Comparison of ENCODE assay signal across 8 cellular contexts in the genomic region with DNA sequence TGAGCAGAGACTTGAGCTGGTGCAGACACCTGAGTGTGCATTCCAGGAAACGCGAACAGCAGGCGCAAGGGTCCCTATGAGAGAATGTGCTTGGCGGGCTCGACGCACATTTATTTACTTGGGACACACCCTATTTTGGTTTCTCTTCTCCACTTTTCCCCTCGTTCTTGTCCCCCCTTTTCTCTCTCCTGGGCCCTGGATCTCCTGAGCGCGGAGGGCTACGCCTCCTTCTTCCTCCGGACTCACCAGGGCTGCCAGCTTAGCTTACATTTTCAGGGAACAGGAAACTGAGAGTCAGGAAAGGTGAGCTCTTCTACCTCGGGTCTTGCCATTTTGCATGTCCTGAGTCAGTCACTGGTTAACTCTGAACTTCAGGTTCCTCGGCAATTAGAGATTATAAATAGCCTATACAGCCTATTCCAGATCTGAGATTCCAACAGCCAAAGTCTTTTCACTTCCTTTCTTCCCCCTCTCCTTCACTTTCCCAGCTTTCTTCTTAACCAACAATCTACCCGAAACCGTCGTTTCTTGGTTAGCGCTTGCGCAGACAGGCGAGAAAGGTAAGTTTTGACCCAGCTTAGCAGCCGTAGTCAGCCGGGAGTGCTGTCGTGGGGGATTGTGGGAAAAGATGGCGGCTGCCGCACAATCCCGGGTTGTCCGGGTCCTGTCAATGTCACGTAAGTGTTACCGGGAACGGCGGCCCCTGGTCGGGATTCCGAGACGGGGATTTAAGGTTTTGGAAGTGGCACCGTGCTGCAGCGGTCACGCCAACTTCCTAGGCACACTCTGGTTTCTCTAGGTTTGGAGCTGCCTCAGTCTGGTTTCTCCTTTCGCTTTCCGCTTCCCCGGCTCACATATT. TPM values are rescaled to one million over a fixed set of nuclear protein-coding genes. Genes with fewer than 3 reads are reported as not detected.
A peak's percentile ranks its signal among the peaks of the same experiment; 100 is the strongest.
DNase-seq lines count a peak whose midpoint lies in the region; ATAC-seq and TF ChIP-seq lines count a peak whose summit lies in the region.

A gene (minus strand): TSS at position 553 of the 859 bp plus-strand sequence. CDS start 10,855 bp downstream, outside the sequence.
A gene (plus strand): TSS at position 616 of the 859 bp plus-strand sequence. CDS start 13 bp downstream, at position 629.

- H4K91ac ChIP-seq in neuronal stem cell (ENCODE audit: low read depth, low read length, poor library complexity) = no peak within 1 kb of the TSS

- peak; percentile 82 for DNase-seq in EL
- DNase-seq in H4 (ENCODE audit: low spot score) = peak; percentile 81
- peak; percentile 79 for DNase-seq in MG63
- DNase-seq in SJCRH30 = peak; percentile 83 to 89
- peak; percentile 81 for DNase-seq in activated naive CD4-positive, alpha-beta T cell treated with Interleukin-2 at 50 U/mL for 16 hours
- peak; percentile 73 for DNase-seq in neuronal stem cell (ENCODE audit: low spot score)

- H3K9ac ChIP-seq in neuronal stem cell (ENCODE audit: low read depth, low read length, poor library complexity) = peak within 1 kb of the TSS; percentile 88
- H3K9ac ChIP-seq in subcutaneous abdominal adipose tissue (ENCODE audit: low read length in 5 of 5) = peak within 1 kb of the TSS; percentile 89 to 98 (median 94)

- no peak within 1 kb of the TSS for H4K8ac ChIP-seq in neuronal stem cell (ENCODE audit: low read depth, low read length)

- H2BK15ac ChIP-seq in neuronal stem cell (ENCODE audit: low read length) = no peak within 1 kb of the TSS

- H3K4ac ChIP-seq in neuronal stem cell (ENCODE audit: low read length) = no peak within 1 kb of the TSS

- ATAC-seq in gastroesophageal sphincter = peak; percentile 93

- WGBS in gastroesophageal sphincter (ENCODE audit: low coverage in 1 of 2), 2 donors = 0 to 1% methylated on average over 14 to 22 of the region's 39 CpGs
- WGBS in neuronal stem cell (ENCODE audit: extremely low coverage in 2 of 2, insufficient read length in 2 of 2, insufficient replicate concordance in 1 of 2), 2 donors = no CpG with 5 or more reads among the region's 39 CpGs

- H2BK5ac ChIP-seq in neuronal stem cell (ENCODE audit: low read length) = no peak within 1 kb of the TSS

- TF ChIP-seq POLR2A in gastroesophageal sphincter (IDR thresholded peaks at IDR 0.05) = peak in 1 of 2 donors; percentile 29

- H2AFZ ChIP-seq in neuronal stem cell (ENCODE audit: low read length) = peak within 1 kb of the TSS; percentile 77

- no peak within 1 kb of the TSS for H2BK12ac ChIP-seq in neuronal stem cell (ENCODE audit: low read length)

- no peak for TF ChIP-seq CTCF in gastroesophageal sphincter (IDR thresholded peaks at IDR 0.05)

- H3K18ac ChIP-seq in neuronal stem cell (ENCODE audit: low read length) = peak within 1 kb of the TSS; percentile 86

- H3K27me3 ChIP-seq in MG63 (peaks cover 7% of the 10 kb centered on the region; the same call in 1 of the 2 replicates), SJCRH30 (no peaks in the 10 kb centered on the region), gastroesophageal sphincter (no peaks in the 10 kb centered on the region), neuronal stem cell (ENCODE audit: control insufficient read depth in 3 of 3, insufficient read depth in 3 of 3, low read depth in 1 of 3, low read length in 3 of 3) (no peaks in the 10 kb centered on the region), subcutaneous abdominal adipose tissue (ENCODE audit: control insufficient read depth in 5 of 5, insufficient read depth in 4 of 5, low read length in 5 of 5) (no peaks in the 10 kb centered on the region)

- no peak within 1 kb of the TSS for H3K14ac ChIP-seq in neuronal stem cell (ENCODE audit: low read length)

- peaks cover 3% of the 10 kb centered on the region for H3K79me1 ChIP-seq in neuronal stem cell (ENCODE audit: low read depth, low read length)

- peaks cover 1% of the 10 kb centered on the region for H3K36me3 ChIP-seq in MG63
- no peaks in the 10 kb centered on the region for H3K36me3 ChIP-seq in SJCRH30
- no peaks in the 10 kb centered on the region for H3K36me3 ChIP-seq in gastroesophageal sphincter
- peaks cover 0 to 2% of the 10 kb centered on the region in 2 donors for H3K36me3 ChIP-seq in neuronal stem cell (replicated peaks in 1 of 2; ENCODE audit: control insufficient read depth in 2 of 2, insufficient read depth in 2 of 2, low read length in 2 of 2)
- peaks cover 0 to 2% (median 0%) of the 10 kb centered on the region in 5 donors for H3K36me3 ChIP-seq in subcutaneous abdominal adipose tissue (ENCODE audit: control insufficient read depth in 5 of 5, insufficient read depth in 5 of 5, low read length in 5 of 5)

- H3K27ac ChIP-seq in SJCRH30 (peak within 1 kb of the TSS; percentile 77), gastroesophageal sphincter (peak within 1 kb of the TSS; percentile 86 to 92 (median 86)), neuronal stem cell (replicated peaks; ENCODE audit: low read length) (peak within 1 kb of the TSS; percentile 7), subcutaneous abdominal adipose tissue (ENCODE audit: low read depth, low read length) (peak within 1 kb of the TSS; percentile 87)

- H3K4me3 ChIP-seq in MG63 (peak within 1 kb of the TSS; percentile 77), SJCRH30 (peak within 1 kb of the TSS; percentile 93), gastroesophageal sphincter (peak within 1 kb of the TSS; percentile 58 to 100), neuronal stem cell (ENCODE audit: low read length in 2 of 2) (peak within 1 kb of the TSS; percentile 57 to 88), subcutaneous abdominal adipose tissue (ENCODE audit: low read depth in 1 of 5, low read length in 5 of 5) (peak within 1 kb of the TSS; percentile 88 to 98 (median 94))

- no peaks in the 10 kb centered on the region for H3K9me3 ChIP-seq in MG63
- no peaks in the 10 kb centered on the region for H3K9me3 ChIP-seq in SJCRH30 (replicated peaks)
- no peaks in the 10 kb centered on the region for H3K9me3 ChIP-seq in gastroesophageal sphincter
- H3K9me3 ChIP-seq in neuronal stem cell (replicated peaks in 1 of 2; ENCODE audit: control insufficient read depth in 2 of 2, insufficient read depth in 1 of 2, low read depth in 1 of 2, low read length in 2 of 2) = no peaks in the 10 kb centered on the region
- no peaks in the 10 kb centered on the region for H3K9me3 ChIP-seq in subcutaneous abdominal adipose tissue (ENCODE audit: control insufficient read depth in 5 of 5, low read length in 5 of 5)

- no peak within 1 kb of the TSS for H3K23ac ChIP-seq in neuronal stem cell (ENCODE audit: low read depth, low read length, poor library complexity)

- H2AK5ac ChIP-seq in neuronal stem cell (ENCODE audit: low read depth, low read length) = no peak within 1 kb of the TSS

- H3K4me1 ChIP-seq in SJCRH30 (peaks cover 5% of the 10 kb centered on the region), gastroesophageal sphincter (peaks cover 10 to 51% (median 14%) of the 10 kb centered on the region in 3 donors), neuronal stem cell (ENCODE audit: control insufficient read depth in 2 of 2, insufficient read depth in 1 of 2, low read depth in 1 of 2, low read length in 2 of 2) (peaks cover 0 to 2% of the 10 kb centered on the region in 2 donors), subcutaneous abdominal adipose tissue (ENCODE audit: control insufficient read depth in 5 of 5, insufficient read depth in 5 of 5, low read length in 5 of 5) (peaks cover 0 to 27% (median 24%) of the 10 kb centered on the region in 5 donors)

- H3K4me2 ChIP-seq in neuronal stem cell (ENCODE audit: insufficient read depth, low read length, poor library complexity, severe bottlenecking) = peak within 1 kb of the TSS; percentile 59

- no peak for TF ChIP-seq EP300 in gastroesophageal sphincter (IDR thresholded peaks at IDR 0.05)

- H2BK120ac ChIP-seq in neuronal stem cell (ENCODE audit: low read depth, low read length) = no peak within 1 kb of the TSS

RNA-seq across cellular contexts. Expression of the first gene that starts in this region (rescaled TPM):
- total RNA-seq in H4 (2014; rRNA removed; shearing (Covaris generic)) = 1.4 and 1.9 TPM in 2 replicates
- total RNA-seq in MG63 (2014; rRNA removed; shearing (Covaris generic); ENCODE audit: low replicate concordance) = not detected in 2 replicates
- total RNA-seq in SJCRH30 (2014; rRNA removed; shearing (Covaris generic)) = 0.65 and 1.1 TPM in 2 replicates
- 1 to 10 TPM in 2 of 4 donors, under 1 TPM in 2; 0.13 to 3.1 (median 1.6) TPM for total RNA-seq in gastroesophageal sphincter
- 1.5 TPM for polyA plus RNA-seq in neuronal stem cell (2013, experiment 1 of 2)
- polyA plus RNA-seq in neuronal stem cell (2013, experiment 2 of 2) = 1.7 TPM

RNA-seq across cellular contexts. Expression of the second gene that starts in this region (rescaled TPM):
- 169 and 181 TPM in 2 replicates for total RNA-seq in H4 (2014; rRNA removed; shearing (Covaris generic))
- total RNA-seq in MG63 (2014; rRNA removed; shearing (Covaris generic); ENCODE audit: low replicate concordance) = 39.5 and 150 TPM in 2 replicates
- 103 and 125 TPM in 2 replicates for total RNA-seq in SJCRH30 (2014; rRNA removed; shearing (Covaris generic))
- 10 to 100 TPM; 33.3 to 65.8 (median 43.8) TPM for total RNA-seq in gastroesophageal sphincter
- polyA plus RNA-seq in neuronal stem cell (2013, experiment 1 of 2) = 29.4 TPM
- 29.9 TPM for polyA plus RNA-seq in neuronal stem cell (2013, experiment 2 of 2)

Comparison
In these comparisons a context has a peak if more than half of its experiments do, and no peak if none do; other contexts are left out.
1. Peak in every context shown above with its lines: DNase-seq, ATAC-seq, H3K4me3 ChIP-seq and H3K27ac ChIP-seq.
2. H3K27ac ChIP-seq: peak in every context shown above with its lines; median percentile 87 in subcutaneous abdominal adipose tissue; 86 in gastroesophageal sphincter; 77 in SJCRH30; 7 in neuronal stem cell.